17 cellular contexts compared by ENCODE assay signal in the genomic region with DNA sequence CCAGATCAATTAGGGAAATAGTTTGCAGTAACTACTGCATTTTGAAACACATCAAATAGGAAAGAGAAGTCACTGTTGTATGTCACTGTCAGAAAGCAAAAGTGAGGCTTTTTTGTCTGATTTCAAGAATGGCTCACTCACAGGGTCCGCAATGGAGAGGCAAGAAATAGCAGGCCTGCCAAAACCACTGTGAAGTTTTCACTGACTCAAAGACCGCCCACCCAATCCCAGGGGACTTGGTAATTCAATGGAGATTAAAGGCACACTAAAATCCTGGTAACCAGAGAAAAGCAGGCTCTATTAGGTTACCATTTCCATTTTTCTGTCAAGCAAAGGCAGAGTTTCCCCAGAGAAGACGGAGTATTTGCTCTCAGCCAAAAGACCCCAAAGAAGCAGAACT. TPM values are rescaled to one million over a fixed set of nuclear protein-coding genes. Genes with fewer than 3 reads are reported as not detected.
DNase-seq lines count a peak whose midpoint lies in the region; ATAC-seq and TF ChIP-seq lines count a peak whose summit lies in the region.
"Had no signal": no experiment of that assay in that cellular context is flagged by ENCODE, and none has a peak within 500 bp of the region (broad histone marks: within the 10 kb centered on the region; RNA-seq: fewer than 3 reads in every experiment).

No MANE protein-coding gene starts in this region.

- in situ Hi-C loops in G401 (cut with HindIII; ENCODE audit: low sequenced_read_pairs): no loop called here

- peak overlapping the region; percentile 28 for H3K27ac ChIP-seq in left ventricle myocardium inferior (replicated peaks)
- H3K27ac ChIP-seq in right atrium auricular region: no peak overlapping the region
- H3K27ac ChIP-seq: RWPE1, spleen had no signal

- peaks cover 49% of the 10 kb centered on the region for H3K27me3 ChIP-seq in left ventricle myocardium inferior (ENCODE audit: low read depth)
- no peaks in the 10 kb centered on the region for H3K27me3 ChIP-seq in right atrium auricular region

- DNase-seq in left ventricle myocardium inferior: no peak
- no peak for DNase-seq in right atrium auricular region (ENCODE audit: low spot score)
- peak; percentile 68 to 76 for DNase-seq in cardiac fibroblast (ENCODE audit: low read depth in 2 of 2)
- no peak for DNase-seq in mesothelial cell of epicardium (ENCODE audit: low spot score in 2 of 2, unreplicated experiment in 2 of 2)
- DNase-seq in effector memory CD8-positive, alpha-beta T cell: no peak
- DNase-seq in G401 (ENCODE audit: low spot score): no peak
- DNase-seq: activated CD4-positive, alpha-beta T cell treated with anti-CD3 and anti-CD28 coated beads, Interleukin-2, amount 50 U/mL, for 1 hour; anterior cingulate cortex; naive B cell; NCI-H1694 treated with DMSO at 0.1 percent for 48 hours; NCI-H510A; spleen had no signal

- H3K36me3 ChIP-seq in left ventricle myocardium inferior: no peaks in the 10 kb centered on the region
- H3K36me3 ChIP-seq in right atrium auricular region: no peaks in the 10 kb centered on the region
- H3K36me3 ChIP-seq: spleen had no signal

- ATAC-seq in HG02870 (IDR thresholded peaks at IDR 0.05; ENCODE audit: unreplicated experiment) (no peak), GM21423 (IDR thresholded peaks at IDR 0.05; ENCODE audit: unreplicated experiment) (no peak)
- no peak for ATAC-seq in effector memory CD8-positive, alpha-beta T cell (replicated peaks)

- peaks cover 6% of the 10 kb centered on the region for H3K27me3 Mint-ChIP-seq in mesothelial cell of epicardium (ENCODE audit: low read depth)
- peaks cover 18 to 59% of the 10 kb centered on the region in 2 donors for H3K27me3 Mint-ChIP-seq in effector memory CD8-positive, alpha-beta T cell

- intact Hi-C loops in left ventricle myocardium inferior (cut with micrococcal nuclease): no loop called here

- TF ChIP-seq CTCF in left ventricle myocardium inferior (IDR thresholded peaks at IDR 0.05; ENCODE audit: borderline replicate concordance): no peak
- TF ChIP-seq CTCF in right atrium auricular region (IDR thresholded peaks at IDR 0.05): no peak
- TF ChIP-seq CTCF in cardiac fibroblast (IDR thresholded peaks at IDR 0.05; ENCODE audit: low read depth, low read length): no peak
- TF ChIP-seq CTCF in mesothelial cell of epicardium (IDR thresholded peaks at IDR 0.05; ENCODE audit: unreplicated experiment): no peak

- H3K4me3 ChIP-seq in left ventricle myocardium inferior (no peak overlapping the region), right atrium auricular region (no peak overlapping the region), cardiac fibroblast (replicated peaks in 1 of 2; ENCODE audit: low read depth in 2 of 2, low read length in 2 of 2) (no peak overlapping the region)
- H3K4me3 ChIP-seq: lung, spleen had no signal

- peaks cover 30% of the 10 kb centered on the region for H3K4me1 Mint-ChIP-seq in mesothelial cell of epicardium
- H3K4me1 Mint-ChIP-seq in effector memory CD8-positive, alpha-beta T cell (ENCODE audit: low read depth in 2 of 2): peaks cover 0 to 3% of the 10 kb centered on the region in 2 donors
- H3K4me1 Mint-ChIP-seq: naive B cell had no signal

- H3K9me3 Mint-ChIP-seq in mesothelial cell of epicardium: peaks cover 4% of the 10 kb centered on the region
- H3K9me3 Mint-ChIP-seq in effector memory CD8-positive, alpha-beta T cell: no peaks in the 10 kb centered on the region
- H3K9me3 Mint-ChIP-seq: CD14-positive monocyte had no signal

- no peaks in the 10 kb centered on the region for H3K36me3 Mint-ChIP-seq in mesothelial cell of epicardium
- no peaks in the 10 kb centered on the region for H3K36me3 Mint-ChIP-seq in effector memory CD8-positive, alpha-beta T cell (ENCODE audit: insufficient read depth)
- H3K36me3 Mint-ChIP-seq: CD14-positive monocyte, naive B cell had no signal

- no peak overlapping the region for H3K4me3 Mint-ChIP-seq in mesothelial cell of epicardium
- H3K4me3 Mint-ChIP-seq in effector memory CD8-positive, alpha-beta T cell: no peak overlapping the region
- H3K4me3 Mint-ChIP-seq: CD14-positive monocyte, naive B cell had no signal

- peak overlapping the region; percentile 32 for H3K27ac Mint-ChIP-seq in mesothelial cell of epicardium
- no peak overlapping the region for H3K27ac Mint-ChIP-seq in effector memory CD8-positive, alpha-beta T cell
- H3K27ac Mint-ChIP-seq: CD14-positive monocyte had no signal

- H3K4me1 ChIP-seq in left ventricle myocardium inferior: no peaks in the 10 kb centered on the region
- H3K4me1 ChIP-seq in right atrium auricular region: peaks cover 0 to 5% of the 10 kb centered on the region in 2 donors
- H3K4me1 ChIP-seq: spleen had no signal

- H3K9me3 ChIP-seq in left ventricle myocardium inferior (replicated peaks): no peaks in the 10 kb centered on the region
- H3K9me3 ChIP-seq in right atrium auricular region: no peaks in the 10 kb centered on the region
- H3K9me3 ChIP-seq: spleen had no signal

RNA-seq across cellular contexts. Expression of gene FOXL1, which starts 56.8 kb away (rescaled TPM):
- total RNA-seq in left ventricle myocardium inferior: 0.38 TPM
- total RNA-seq in right atrium auricular region: 1 to 10 TPM in 1 of 2 donors, under 1 TPM in 1; 0.85 to 1.3 TPM
- total RNA-seq in mesothelial cell of epicardium: 2.5 to 3.2 TPM (median 2.5 TPM) in 3 replicates
- total RNA-seq in G401 (2014; rRNA removed; shearing (Covaris generic)): 1.5 and 3.1 TPM in 2 replicates
- total RNA-seq: spleen had no signal

Comparison
In these comparisons a context has a peak if more than half of its experiments do, and no peak if none do; other contexts are left out.
1. DNase-seq: peak in cardiac fibroblast (2 of 2); none in left ventricle myocardium inferior (single experiment), right atrium auricular region (single experiment), mesothelial cell of epicardium (0 of 2), effector memory CD8-positive, alpha-beta T cell (0 of 3) and G401 (single experiment).